Comparison of ENCODE assay signal across 9 cellular contexts in genomic region chr6:107132330-107132954, GRCh38. TPM values are rescaled to one million over a fixed set of nuclear protein-coding genes. Genes with fewer than 3 reads are reported as not detected.
DNase-seq lines count a peak whose midpoint lies in the region; ATAC-seq and TF ChIP-seq lines count a peak whose summit lies in the region.
"Had no signal": no experiment of that assay in that cellular context is flagged by ENCODE, and none has a peak within 500 bp of the region (broad histone marks: within the 10 kb centered on the region; RNA-seq: fewer than 3 reads in every experiment).

No MANE protein-coding gene starts in this region.

- no peak overlapping the region for H3K27ac ChIP-seq in right lobe of liver

- no peak overlapping the region for H3K4me3 Mint-ChIP-seq in activated T-cell treated with anti-CD3 and anti-CD28 coated beads, Interleukin-2, amount 50 U/mL, for 4 hours
- no peak overlapping the region for H3K4me3 Mint-ChIP-seq in activated T-helper 2 cell treated with anti-CD3 and anti-CD28 coated beads, Interferon-gamma antibody, Interleukin-2, Interleukin-4, amounts not matched to agents 10 μg/mL and 5 μg/mL and 100 μg/mL, durations not matched to agents 14 hours and 24 hours and 36 hours (ENCODE audit: low read depth)

- H3K27ac Mint-ChIP-seq in activated T-helper 2 cell treated with anti-CD3 and anti-CD28 coated beads, Interferon-gamma antibody, Interleukin-2, Interleukin-4, amounts not matched to agents 10 μg/mL and 5 μg/mL and 100 μg/mL, durations not matched to agents 14 hours and 24 hours and 36 hours: no peak overlapping the region

- no peak overlapping the region for H3K4me3 ChIP-seq in right lobe of liver
- H3K4me3 ChIP-seq: mucosa of descending colon had no signal

- 44% methylated on average over 6 of the region's 8 CpGs for WGBS in right lobe of liver (ENCODE audit: insufficient coverage, low coverage, low lambda C conversion rate, missing lambda C conversion rate)

- H3K9me3 Mint-ChIP-seq in activated T-cell treated with anti-CD3 and anti-CD28 coated beads, Interleukin-2, amount 50 U/mL, for 4 hours: no peaks in the 10 kb centered on the region
- H3K9me3 Mint-ChIP-seq in activated T-helper 2 cell treated with anti-CD3 and anti-CD28 coated beads, Interferon-gamma antibody, Interleukin-2, Interleukin-4, amounts not matched to agents 10 μg/mL and 5 μg/mL and 100 μg/mL, durations not matched to agents 14 hours and 24 hours and 36 hours: no peaks in the 10 kb centered on the region

- no peaks in the 10 kb centered on the region for H3K4me1 ChIP-seq in right lobe of liver

- no peaks in the 10 kb centered on the region for H3K9me3 ChIP-seq in right lobe of liver
- H3K9me3 ChIP-seq: mucosa of descending colon had no signal

- no peaks in the 10 kb centered on the region for H3K36me3 Mint-ChIP-seq in activated T-cell treated with anti-CD3 and anti-CD28 coated beads, Interleukin-2, amount 50 U/mL, for 4 hours (ENCODE audit: insufficient read depth)
- H3K36me3 Mint-ChIP-seq in activated T-helper 2 cell treated with anti-CD3 and anti-CD28 coated beads, Interferon-gamma antibody, Interleukin-2, Interleukin-4, amounts not matched to agents 10 μg/mL and 5 μg/mL and 100 μg/mL, durations not matched to agents 14 hours and 24 hours and 36 hours (ENCODE audit: low read depth): no peaks in the 10 kb centered on the region

- intact Hi-C loops in right lobe of liver (cut with DNase I): no loop called here
- intact Hi-C loops in activated T-helper 2 cell treated with anti-CD3 and anti-CD28 coated beads, Interferon-gamma antibody, Interleukin-2, Interleukin-4, amounts not matched to agents 10 μg/mL and 5 μg/mL and 100 μg/mL, durations not matched to agents 14 hours and 24 hours and 36 hours (cut with micrococcal nuclease): no loop called here

- no peaks in the 10 kb centered on the region for H3K27me3 ChIP-seq in right lobe of liver

- H3K36me3 ChIP-seq in right lobe of liver: no peaks in the 10 kb centered on the region

- TF ChIP-seq CTCF in right lobe of liver (IDR thresholded peaks at IDR 0.05): peak in 2 of 4 donors; percentile 19 to 33

- H3K4me1 Mint-ChIP-seq in activated T-cell treated with anti-CD3 and anti-CD28 coated beads, Interleukin-2, amount 50 U/mL, for 4 hours (ENCODE audit: low read depth): no peaks in the 10 kb centered on the region
- no peaks in the 10 kb centered on the region for H3K4me1 Mint-ChIP-seq in activated T-helper 2 cell treated with anti-CD3 and anti-CD28 coated beads, Interferon-gamma antibody, Interleukin-2, Interleukin-4, amounts not matched to agents 10 μg/mL and 5 μg/mL and 100 μg/mL, durations not matched to agents 14 hours and 24 hours and 36 hours (ENCODE audit: low read depth)

- no peak for ATAC-seq in activated T-cell treated with anti-CD3 and anti-CD28 coated beads, Interleukin-2, amount 50 U/mL, for 4 hours
- ATAC-seq in right lobe of liver (peak in 3 of 4 donors; percentile 42 to 48 (median 42)), GM18505 (IDR thresholded peaks at IDR 0.05; ENCODE audit: unreplicated experiment) (no peak)
- ATAC-seq: mucosa of descending colon had no signal

- H3K27me3 Mint-ChIP-seq in activated T-cell treated with anti-CD3 and anti-CD28 coated beads, Interleukin-2, amount 50 U/mL, for 4 hours (ENCODE audit: low read depth): no peaks in the 10 kb centered on the region
- H3K27me3 Mint-ChIP-seq in activated T-helper 2 cell treated with anti-CD3 and anti-CD28 coated beads, Interferon-gamma antibody, Interleukin-2, Interleukin-4, amounts not matched to agents 10 μg/mL and 5 μg/mL and 100 μg/mL, durations not matched to agents 14 hours and 24 hours and 36 hours (ENCODE audit: low read depth): peaks cover 6% of the 10 kb centered on the region

- TF ChIP-seq POLR2A in right lobe of liver (IDR thresholded peaks at IDR 0.05) (no peak), GM18505 (IDR thresholded peaks at IDR 0.05; ENCODE audit: borderline replicate concordance, extremely low read depth, insufficient read depth, insufficient read length) (no peak)

- DNase-seq in DMS 273 (lab: John Stamatoyannopoulos, UW; ENCODE audit: unreplicated experiment) (peak; percentile 67), DMS 273 treated with DMSO at 0.1 percent for 48 hours (lab: John Stamatoyannopoulos, UW) (no peak), LoVo (ENCODE audit: low spot score) (peak; percentile 36), right lobe of liver (no peak), inferior parietal cortex (ENCODE audit: extremely low spot score) (no peak)
- DNase-seq in activated T-cell treated with anti-CD3 and anti-CD28 coated beads, Interleukin-2, amount 50 U/mL, for 4 hours: peak; percentile 10
- no peak for DNase-seq in activated T-helper 2 cell treated with anti-CD3 and anti-CD28 coated beads, Interferon-gamma antibody, Interleukin-2, Interleukin-4, amounts not matched to agents 10 μg/mL and 5 μg/mL and 100 μg/mL, durations not matched to agents 14 hours and 24 hours and 36 hours (ENCODE audit: low spot score)

RNA-seq across cellular contexts. Expression of gene BEND3, which starts 17.1 kb away (rescaled TPM):
- total RNA-seq in activated T-cell treated with anti-CD3 and anti-CD28 coated beads, Interleukin-2, amount 50 U/mL, for 4 hours: 10 to 100 TPM in 2 of 3 donors, 1 to 10 TPM in 1; 8.9 to 12.0 (median 11.1) TPM
- total RNA-seq in right lobe of liver: 1 to 10 TPM in 4 of 6 experiments, under 1 TPM in 2; 0.83 to 2.7 (median 1.4) TPM
- 15.2 and 15.9 TPM in 2 replicates for total RNA-seq in activated T-helper 2 cell treated with anti-CD3 and anti-CD28 coated beads, Interferon-gamma antibody, Interleukin-2, Interleukin-4, amounts not matched to agents 10 μg/mL and 5 μg/mL and 100 μg/mL, durations not matched to agents 14 hours and 24 hours and 36 hours

Comparison
In these comparisons a context has a peak if more than half of its experiments do, and no peak if none do; other contexts are left out.
1. DNase-seq: peak in DMS 273 (single experiment), LoVo (single experiment) and activated T-cell treated with anti-CD3 and anti-CD28 coated beads, Interleukin-2, amount 50 U/mL, for 4 hours (single experiment); none in DMS 273 treated with DMSO at 0.1 percent for 48 hours (single experiment), right lobe of liver (0 of 3), inferior parietal cortex (single experiment) and activated T-helper 2 cell treated with anti-CD3 and anti-CD28 coated beads, Interferon-gamma antibody, Interleukin-2, Interleukin-4, amounts not matched to agents 10 μg/mL and 5 μg/mL and 100 μg/mL, durations not matched to agents 14 hours and 24 hours and 36 hours (single experiment).
2. ATAC-seq: peak in right lobe of liver (3 of 4); none in activated T-cell treated with anti-CD3 and anti-CD28 coated beads, Interleukin-2, amount 50 U/mL, for 4 hours (0 of 2) and GM18505 (single experiment).